Comparison of ENCODE assay signal across 9 cellular contexts in the genomic region with DNA sequence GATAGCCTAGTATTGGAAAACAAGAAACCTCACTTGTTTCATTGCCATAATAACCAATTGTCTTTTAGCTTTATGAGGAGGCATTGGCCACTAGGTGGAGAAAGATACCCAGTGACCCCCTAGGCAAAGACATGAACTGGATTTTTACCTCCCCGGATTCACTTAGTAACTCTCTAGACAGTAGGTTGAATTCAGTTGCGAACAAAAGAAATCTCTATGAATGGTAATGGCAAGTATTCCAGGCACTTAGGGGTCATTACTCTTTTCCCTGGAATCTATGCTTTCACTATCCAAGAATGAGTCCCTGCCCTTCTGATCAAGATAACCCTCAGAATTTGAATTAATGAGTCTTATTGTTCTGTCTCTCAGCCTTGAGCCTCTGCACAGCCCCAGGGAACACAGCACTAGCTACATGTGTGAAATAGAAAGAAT. TPM values are rescaled to one million over a fixed set of nuclear protein-coding genes. Genes with fewer than 3 reads are reported as not detected.
DNase-seq lines count a peak whose midpoint lies in the region; ATAC-seq and TF ChIP-seq lines count a peak whose summit lies in the region.
"Had no signal": no experiment of that assay in that cellular context is flagged by ENCODE, and none has a peak within 500 bp of the region (broad histone marks: within the 10 kb centered on the region; RNA-seq: fewer than 3 reads in every experiment).

No MANE protein-coding gene starts in this region.

- no peak overlapping the region for H2AFZ ChIP-seq in hepatocyte

- H3K9ac ChIP-seq in adipocyte (ENCODE audit: low read length) = peak overlapping the region; percentile 28

- TF ChIP-seq POLR2A in testis (IDR thresholded peaks at IDR 0.05) (no peak), GM18505 (IDR thresholded peaks at IDR 0.05; ENCODE audit: borderline replicate concordance, extremely low read depth, insufficient read depth, insufficient read length) (no peak)

- H3K9me3 ChIP-seq in adipocyte (ENCODE audit: control insufficient read depth, low read length) (no peaks in the 10 kb centered on the region), hepatocyte (ENCODE audit: low read depth) (no peaks in the 10 kb centered on the region), testis (no peaks in the 10 kb centered on the region)

- DNase-seq in NCI-H1694 (lab: John Stamatoyannopoulos, UW) = peak; percentile 68
- DNase-seq in adipocyte (ENCODE audit: low read depth) = peak; percentile 76
- DNase-seq in hepatocyte (ENCODE audit: low spot score) = peak; percentile 63
- peak; percentile 48 for DNase-seq in testis
- DNase-seq in stimulated activated CD4-positive, alpha-beta T cell treated with anti-CD3 and anti-CD28 coated beads, Interleukin-2, amount 100 ng/mL, for 48 hours = no peak

- H3K4me1 ChIP-seq in adipocyte (ENCODE audit: control insufficient read depth, insufficient read depth, low read length) = peaks cover 17% of the 10 kb centered on the region
- H3K4me1 ChIP-seq in hepatocyte (ENCODE audit: insufficient read depth) = no peaks in the 10 kb centered on the region
- peaks cover 6% of the 10 kb centered on the region for H3K4me1 ChIP-seq in testis

- no peaks in the 10 kb centered on the region for H4K20me1 ChIP-seq in hepatocyte (ENCODE audit: insufficient read depth, poor library complexity, severe bottlenecking)

- intact Hi-C loops in testis (cut with DNase I; ENCODE audit: low total_unique reads) = no loop called here

- H3K36me3 ChIP-seq in adipocyte (ENCODE audit: control insufficient read depth, insufficient read depth, low read length, severe bottlenecking) = no peaks in the 10 kb centered on the region
- no peaks in the 10 kb centered on the region for H3K36me3 ChIP-seq in hepatocyte (replicated peaks; ENCODE audit: insufficient read depth, low read depth)
- no peaks in the 10 kb centered on the region for H3K36me3 ChIP-seq in testis (ENCODE audit: low read depth, missing control alignments)

- no peaks in the 10 kb centered on the region for H3K9me2 ChIP-seq in hepatocyte (replicated peaks; ENCODE audit: insufficient read depth)

- ATAC-seq in GM18505 (IDR thresholded peaks at IDR 0.05; ENCODE audit: unreplicated experiment) (no peak), HG03457 (IDR thresholded peaks at IDR 0.05; ENCODE audit: unreplicated experiment) (no peak)

- H3K79me2 ChIP-seq in hepatocyte = no peaks in the 10 kb centered on the region

- peak overlapping the region; percentile 18 for H3K4me3 ChIP-seq in adipocyte (ENCODE audit: low read length)
- H3K4me3 ChIP-seq in hepatocyte = no peak overlapping the region
- H3K4me3 ChIP-seq in testis = no peak overlapping the region

- 29% methylated on average over 2 of the region's 2 CpGs for WGBS in hepatocyte (ENCODE audit: low lambda C conversion rate, missing lambda C conversion rate)
- 32 to 63% methylated on average over 2 of the region's 2 CpGs for WGBS in testis, 2 donors

- TF ChIP-seq CTCF in GM12872 (IDR thresholded peaks at IDR 0.05; ENCODE audit: insufficient read depth, low read depth, low read length) (peak; percentile 52), hepatocyte (IDR thresholded peaks at IDR 0.05; ENCODE audit: poor library complexity) (peak; percentile 70), testis (IDR thresholded peaks at IDR 0.05) (peak; percentile 49 to 65 (median 57))

- H3K4me2 ChIP-seq in hepatocyte = no peak overlapping the region

- H3K27me3 ChIP-seq in adipocyte (replicated peaks; ENCODE audit: control insufficient read depth, insufficient read depth, low read length) (no peaks in the 10 kb centered on the region), hepatocyte (no peaks in the 10 kb centered on the region), testis (no peaks in the 10 kb centered on the region)

- H3K27ac ChIP-seq in hepatocyte (no peak overlapping the region), testis (no peak overlapping the region)

RNA-seq across cellular contexts. Expression of a gene that starts 29.5 kb away (rescaled TPM):
- total RNA-seq in hepatocyte = 3.2 and 9.6 TPM in 2 replicates
- 2.1 and 2.5 TPM in 2 replicates for polyA plus RNA-seq in hepatocyte
- total RNA-seq in testis = 10 to 100 TPM in 1 of 2 donors, 1 to 10 TPM in 1; 8.3 to 18.6 TPM
- 8.4 TPM for polyA plus RNA-seq in testis (ENCODE audit: insufficient read depth, low read depth, low replicate concordance)
- total RNA-seq: T-helper 1 cell treated with Interleukin-12 subunit alpha and Interleukin-12 subunit beta and Interleukin-4 antibody, amounts not matched to agents 30 ng/mL and 1 ng/mL, for 36 hours had no signal

Comparison
In these comparisons a context has a peak if more than half of its experiments do, and no peak if none do; other contexts are left out.
1. DNase-seq: peak in NCI-H1694 (single experiment), adipocyte (single experiment), hepatocyte (single experiment) and testis (single experiment); none in stimulated activated CD4-positive, alpha-beta T cell treated with anti-CD3 and anti-CD28 coated beads, Interleukin-2, amount 100 ng/mL, for 48 hours (0 of 2).
2. Peak in every context shown above with its lines, with median percentiles within 50 percentile points of each other: CTCF ChIP-seq.